ENCODE assay signal across 1 cellular context in genomic region chr11:83193315-83194283, GRCh38.
A peak's percentile ranks its signal among the peaks of the same experiment; 100 is the strongest.
TF ChIP-seq lines count a peak whose summit lies in the region.

TSS of gene ANKRD42 (plus strand) at chr11:83193712. CDS start at chr11:83194671, 959 bp downstream.

TF ChIP-seq in HepG2, 621 proteins besides CTCF, POLR2A, EP300 and RAD21 (continued from another document and continues in another):
- TF ChIP-seq ZSCAN5A (CRISPR knock-in tag; IDR thresholded peaks at IDR 0.05; ENCODE audit: borderline replicate concordance), result no peak
- no peak for TF ChIP-seq ZNF280D (CRISPR knock-in tag; IDR thresholded peaks at IDR 0.05)
- no peak for TF ChIP-seq ZNF44 (CRISPR knock-in tag; IDR thresholded peaks at IDR 0.05)
- no peak; the same call in 1 of the 2 replicates for TF ChIP-seq ZNF598 (CRISPR knock-in tag; IDR thresholded peaks at IDR 0.05; ENCODE audit: borderline replicate concordance)
- 0 out of 2 replicates have a peak, but pooled peaks have one; percentile 65 for TF ChIP-seq U2AF2 (IDR thresholded peaks at IDR 0.05; ENCODE audit: low read depth, low read length)
- no peak for TF ChIP-seq THAP8 (CRISPR knock-in tag; IDR thresholded peaks at IDR 0.05; ENCODE audit: borderline replicate concordance)
- TF ChIP-seq CREB3 (CRISPR knock-in tag; IDR thresholded peaks at IDR 0.05), result no peak
- TF ChIP-seq ZSCAN21 (CRISPR knock-in tag; IDR thresholded peaks at IDR 0.05; ENCODE audit: borderline replicate concordance), result no peak
- peak; percentile 50; the same call in 1 of the 2 replicates for TF ChIP-seq ATF3 (CRISPR knock-in tag; IDR thresholded peaks at IDR 0.05)
- TF ChIP-seq ZNF710 (CRISPR knock-in tag; IDR thresholded peaks at IDR 0.05; ENCODE audit: borderline replicate concordance), result no peak
- TF ChIP-seq TMF1 (CRISPR knock-in tag; IDR thresholded peaks at IDR 0.05; ENCODE audit: low read depth), result 0 out of 2 replicates have a peak, but pooled peaks have one; percentile 44
- TF ChIP-seq ZNF552 (CRISPR knock-in tag; IDR thresholded peaks at IDR 0.05; ENCODE audit: borderline replicate concordance), result no peak
- peak; percentile 23; the same call in 1 of the 2 replicates for TF ChIP-seq BCL6 (CRISPR knock-in tag; IDR thresholded peaks at IDR 0.05)
- TF ChIP-seq ZEB1 (IDR thresholded peaks at IDR 0.05; ENCODE audit: insufficient replicate concordance, low read depth), result no peak
- TF ChIP-seq SKI (IDR thresholded peaks at IDR 0.05; ENCODE audit: partially characterized antibody), result no peak
- TF ChIP-seq ZNF432 (CRISPR knock-in tag; IDR thresholded peaks at IDR 0.05; ENCODE audit: borderline replicate concordance), result no peak
- peak; percentile 58; the same call in 1 of the 2 replicates for TF ChIP-seq HCFC1 (IDR thresholded peaks at IDR 0.05; ENCODE audit: low read depth, low read length)
- TF ChIP-seq ZNF672 (CRISPR knock-in tag; IDR thresholded peaks at IDR 0.05), result no peak
- TF ChIP-seq CREM (IDR thresholded peaks at IDR 0.05), result peak; percentile 96
- no peak for TF ChIP-seq CREM (CRISPR knock-in tag; IDR thresholded peaks at IDR 0.05)
- TF ChIP-seq RBFOX2 (IDR thresholded peaks at IDR 0.05; ENCODE audit: low read depth, low read length), result peak; percentile 58
- TF ChIP-seq TAF1 (CRISPR knock-in tag; IDR thresholded peaks at IDR 0.05), result peak; percentile 77; the same call in 1 of the 2 replicates
- no peak for TF ChIP-seq SRY (CRISPR knock-in tag; IDR thresholded peaks at IDR 0.05)
- no peak for TF ChIP-seq RARG (CRISPR knock-in tag; IDR thresholded peaks at IDR 0.05; ENCODE audit: low read depth)
- no peak for TF ChIP-seq JUN (CRISPR knock-in tag; IDR thresholded peaks at IDR 0.05)
- TF ChIP-seq FUBP1 (CRISPR knock-in tag; IDR thresholded peaks at IDR 0.05; ENCODE audit: borderline replicate concordance), result 0 out of 2 replicates have a peak, but pooled peaks have one; percentile 76
- TF ChIP-seq ZNF3 (CRISPR knock-in tag; IDR thresholded peaks at IDR 0.05), result no peak
- TF ChIP-seq TAF15 (IDR thresholded peaks at IDR 0.05; ENCODE audit: low read depth, low read length, poor library complexity, severe bottlenecking), result no peak
- no peak for TF ChIP-seq CSRNP2 (CRISPR knock-in tag; conservative IDR thresholded peaks at IDR 0.05; ENCODE audit: low read depth)
- no peak for TF ChIP-seq TOE1 (CRISPR knock-in tag; IDR thresholded peaks at IDR 0.05)
- 0 out of 2 replicates have a peak, but pooled peaks have one; percentile 43 for TF ChIP-seq ZNF639 (CRISPR knock-in tag; conservative IDR thresholded peaks at IDR 0.05)
- TF ChIP-seq RBM22 (optimal IDR thresholded peaks at IDR 0.05; ENCODE audit: low read length), result peak; percentile 71
- TF ChIP-seq SRF (IDR thresholded peaks at IDR 0.05; ENCODE audit: low read depth, low read length), result no peak
- no peak for TF ChIP-seq ZNF841 (CRISPR knock-in tag; IDR thresholded peaks at IDR 0.05; ENCODE audit: borderline replicate concordance)
- TF ChIP-seq PHF20 (CRISPR knock-in tag; IDR thresholded peaks at IDR 0.05), result peak; percentile 95
- no peak for TF ChIP-seq ZFP36L2 (CRISPR knock-in tag; IDR thresholded peaks at IDR 0.05)
- no peak for TF ChIP-seq ZC3H13 (CRISPR knock-in tag; IDR thresholded peaks at IDR 0.05)
- 0 out of 2 replicates have a peak, but pooled peaks have one; percentile 47 for TF ChIP-seq ZNF343 (CRISPR knock-in tag; IDR thresholded peaks at IDR 0.05)
- TF ChIP-seq ZNF20 (CRISPR knock-in tag; IDR thresholded peaks at IDR 0.05), result no peak
- no peak for TF ChIP-seq ZNF747 (CRISPR knock-in tag; IDR thresholded peaks at IDR 0.05; ENCODE audit: borderline replicate concordance)
- TF ChIP-seq NFE2 (CRISPR knock-in tag; IDR thresholded peaks at IDR 0.05), result no peak
- no peak for TF ChIP-seq ZNF234 (CRISPR knock-in tag; conservative IDR thresholded peaks at IDR 0.05)
- TF ChIP-seq ZNF609 (CRISPR knock-in tag; IDR thresholded peaks at IDR 0.05; ENCODE audit: borderline replicate concordance), result no peak
- TF ChIP-seq GLMP (CRISPR knock-in tag; IDR thresholded peaks at IDR 0.05; ENCODE audit: borderline replicate concordance), result no peak
- TF ChIP-seq SMAD9 (CRISPR knock-in tag; IDR thresholded peaks at IDR 0.05), result no peak
